Comparison of ENCODE assay signal across 8 cellular contexts in the genomic region with DNA sequence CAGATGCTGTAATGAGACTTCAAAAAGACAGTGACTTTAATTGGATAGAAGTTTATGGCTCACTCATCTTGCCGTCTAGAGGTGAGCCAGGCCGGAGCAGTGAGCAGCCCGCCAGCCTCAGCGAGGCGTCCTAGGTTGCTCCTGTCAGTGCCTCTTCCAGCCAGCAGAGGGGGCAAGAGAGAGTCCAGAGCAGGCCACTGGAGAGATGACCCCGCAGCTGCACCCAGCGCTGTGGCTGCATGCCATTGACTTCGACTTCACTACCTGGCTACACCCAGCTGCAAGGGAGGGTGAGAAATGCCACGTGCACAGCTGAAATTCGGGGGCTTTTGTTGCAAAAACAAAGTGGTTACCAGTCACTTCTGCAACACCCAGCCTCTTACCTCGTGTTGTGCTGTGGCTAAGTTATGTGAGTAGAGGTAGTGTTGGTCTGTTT. TPM values are rescaled to one million over a fixed set of nuclear protein-coding genes. Genes with fewer than 3 reads are reported as not detected.
A peak's percentile ranks its signal among the peaks of the same experiment; 100 is the strongest.
DNase-seq lines count a peak whose midpoint lies in the region; ATAC-seq and TF ChIP-seq lines count a peak whose summit lies in the region.

No MANE protein-coding gene starts in this region.

- intact Hi-C loops in dorsolateral prefrontal cortex (cut with DNase I), result loop anchor here in 1 of 2 donors (5.0 to 10.0 kb wide), 3 partner anchors 84 to 389 kb away; no protein-coding TSS in a partner anchor

- no peaks in the 10 kb centered on the region for H3K27me3 ChIP-seq in dorsolateral prefrontal cortex

- no peak overlapping the region for H3K27ac ChIP-seq in dorsolateral prefrontal cortex

- peak; percentile 27 for TF ChIP-seq POLR2A in GM19193 (IDR thresholded peaks at IDR 0.05; ENCODE audit: extremely low read depth, insufficient read depth, insufficient read length)

- DNase-seq in CD1c-positive myeloid dendritic cell (ENCODE audit: extremely low spot score) (peak; percentile 77), NCI-H446 (lab: John Stamatoyannopoulos, UW) (peak; percentile 47 to 73), dorsolateral prefrontal cortex (peak; percentile 66 to 79 (median 74)), lung microvascular endothelial cell (ENCODE audit: low read depth in 2 of 2) (peak; percentile 75 to 83)
- peak; percentile 76 for DNase-seq in activated CD4-positive, alpha-beta T cell treated with anti-CD3 and anti-CD28 coated beads, Interleukin-2, amount 50 U/mL, for 1 hour
- peak; percentile 57 for DNase-seq in stimulated activated CD8-positive, alpha-beta memory T cell treated with anti-CD3 and anti-CD28 coated beads, Interleukin-12 subunit alpha, Interleukin-12 subunit beta, amount 100 ng/mL, for 4 hours (ENCODE audit: low read depth)

- ATAC-seq in HG03175 (IDR thresholded peaks at IDR 0.05; ENCODE audit: unreplicated experiment), result peak; percentile 90

- TF ChIP-seq CTCF in dorsolateral prefrontal cortex (IDR thresholded peaks at IDR 0.05 in 54 of 56, conservative IDR thresholded peaks at IDR 0.05 in 2 of 56; ENCODE audit: low read depth in 1 of 56, partially characterized antibody in 56 of 56), result peak; percentile 60 to 99 (median 94)

- peak overlapping the region in 1 of 59 donors; percentile 10 for H3K4me3 ChIP-seq in dorsolateral prefrontal cortex

RNA-seq across cellular contexts. Expression of a gene that starts 26.5 kb away (rescaled TPM):
- total RNA-seq in dorsolateral prefrontal cortex, result 10 to 100 TPM; 34.9 to 62.3 (median 46.5) TPM
- 27.0 and 31.2 TPM in 2 replicates for total RNA-seq in lung microvascular endothelial cell

RNA-seq across cellular contexts. Expression of a gene that starts 41.7 kb away (rescaled TPM):
- total RNA-seq in dorsolateral prefrontal cortex (10 to 100 TPM in 25 of 120 experiments, 1 to 10 TPM in 95; 1.3 to 28.5 (median 7.1) TPM), lung microvascular endothelial cell (not detected in 2 replicates)
